ENCODE assay signal across 17 cellular contexts in genomic region chr12:542290-543113, GRCh38.
DNase-seq lines count a peak whose midpoint lies in the region; ATAC-seq and TF ChIP-seq lines count a peak whose summit lies in the region.
"Had no signal": no experiment of that assay in that cellular context is flagged by ENCODE, and none has a peak within 500 bp of the region (broad histone marks: within the 10 kb centered on the region; RNA-seq: fewer than 3 reads in every experiment).

No MANE protein-coding gene starts in this region.

- peaks cover 0 to 2% (median 0%) of the 10 kb centered on the region in 7 donors for H3K9me3 Mint-ChIP-seq in CD14-positive monocyte
- H3K9me3 Mint-ChIP-seq: activated T-cell treated with anti-CD3 and anti-CD28 coated beads, Interleukin-2, amount 50 U/mL, for 4 hours had no signal

- H3K4me1 ChIP-seq in ectodermal cell (ENCODE audit: control insufficient read depth, insufficient read depth, low read length), result peaks cover 24% of the 10 kb centered on the region
- H3K4me1 ChIP-seq in mucosa of stomach (ENCODE audit: control insufficient read depth, insufficient read depth, low read length), result peaks cover 69% of the 10 kb centered on the region

- DNase-seq in CD14-positive monocyte (ENCODE audit: low spot score) (peak; percentile 16), LHCN-M2 (ENCODE audit: low read depth) (peak; percentile 37), GOT3 (lab: John Stamatoyannopoulos, UW) (no peak)
- DNase-seq: activated T-cell treated with anti-CD3 and anti-CD28 coated beads, Interleukin-2, amount 50 U/mL, for 4 hours; esophagus squamous epithelium; left lung; NCI-H526 treated with DMSO at 0.1 percent for 48 hours; stimulated activated naive CD4-positive, alpha-beta T cell; T-helper 2 cell had no signal

- peak overlapping the region; percentile 68 for H3K9ac ChIP-seq in mucosa of stomach (ENCODE audit: low read length)

- H3K27ac Mint-ChIP-seq in CD14-positive monocyte, result no peak overlapping the region

- TF ChIP-seq CTCF in CD14-positive monocyte (IDR thresholded peaks at IDR 0.05), result no peak

- H3K36me3 ChIP-seq in ectodermal cell (ENCODE audit: control insufficient read depth, insufficient read depth, low read length) (no peaks in the 10 kb centered on the region), mucosa of stomach (ENCODE audit: control insufficient read depth, insufficient read depth, low read length) (peaks cover 11% of the 10 kb centered on the region)
- H3K36me3 ChIP-seq: esophagus squamous epithelium, HAP-1, left lung had no signal

- H3K4me3 ChIP-seq in ectodermal cell (ENCODE audit: insufficient read depth, low read depth, low read length), result peak overlapping the region; percentile 13
- no peak overlapping the region for H3K4me3 ChIP-seq in mucosa of stomach (ENCODE audit: low read length)
- H3K4me3 ChIP-seq: esophagus squamous epithelium, HAP-1, K562, left lung had no signal

- H3K36me3 Mint-ChIP-seq in CD14-positive monocyte, result no peaks in the 10 kb centered on the region

- intact Hi-C loops in CD14-positive monocyte (cut with micrococcal nuclease), result no loop called here

- peaks cover 26% of the 10 kb centered on the region for H3K4me1 Mint-ChIP-seq in CD14-positive monocyte

- H3K27me3 Mint-ChIP-seq in CD14-positive monocyte (ENCODE audit: low read depth in 3 of 3), result peaks cover 7 to 42% (median 17%) of the 10 kb centered on the region in 3 donors

- 29 to 41% methylated on average over 9 of the region's 9 CpGs for WGBS in ectodermal cell, 2 experiments

- peak overlapping the region; percentile 76 for H3K27ac ChIP-seq in ectodermal cell (ENCODE audit: insufficient read depth, low read depth, low read length, poor library complexity, severe bottlenecking)
- H3K27ac ChIP-seq: left lung, RWPE1 had no signal

- ATAC-seq in GM19328 (IDR thresholded peaks at IDR 0.05; ENCODE audit: unreplicated experiment), result no peak
- no peak for ATAC-seq in GM18520 (IDR thresholded peaks at IDR 0.05; ENCODE audit: unreplicated experiment)
- no peak for ATAC-seq in GM19023 (IDR thresholded peaks at IDR 0.05; ENCODE audit: unreplicated experiment)
- ATAC-seq: activated T-cell treated with anti-CD3 and anti-CD28 coated beads, Interleukin-2, amount 50 U/mL, for 4 hours; K562; left lung had no signal

- H3K9me3 ChIP-seq in ectodermal cell (ENCODE audit: control insufficient read depth, low read length) (no peaks in the 10 kb centered on the region), mucosa of stomach (ENCODE audit: control insufficient read depth, low read length) (no peaks in the 10 kb centered on the region)
- H3K9me3 ChIP-seq: esophagus squamous epithelium, HAP-1, left lung had no signal

- H3K4me3 Mint-ChIP-seq in CD14-positive monocyte, result no peak overlapping the region
- H3K4me3 Mint-ChIP-seq: activated T-cell treated with anti-CD3 and anti-CD28 coated beads, Interleukin-2, amount 50 U/mL, for 4 hours had no signal

- peaks cover 6% of the 10 kb centered on the region for H3K27me3 ChIP-seq in ectodermal cell (ENCODE audit: control insufficient read depth, insufficient read depth, low read length, poor library complexity, severe bottlenecking)
- peaks cover 6% of the 10 kb centered on the region for H3K27me3 ChIP-seq in mucosa of stomach (ENCODE audit: control insufficient read depth, insufficient read depth, low read length)
